Comparison of ENCODE assay signal across 2 cellular contexts in the genomic region with DNA sequence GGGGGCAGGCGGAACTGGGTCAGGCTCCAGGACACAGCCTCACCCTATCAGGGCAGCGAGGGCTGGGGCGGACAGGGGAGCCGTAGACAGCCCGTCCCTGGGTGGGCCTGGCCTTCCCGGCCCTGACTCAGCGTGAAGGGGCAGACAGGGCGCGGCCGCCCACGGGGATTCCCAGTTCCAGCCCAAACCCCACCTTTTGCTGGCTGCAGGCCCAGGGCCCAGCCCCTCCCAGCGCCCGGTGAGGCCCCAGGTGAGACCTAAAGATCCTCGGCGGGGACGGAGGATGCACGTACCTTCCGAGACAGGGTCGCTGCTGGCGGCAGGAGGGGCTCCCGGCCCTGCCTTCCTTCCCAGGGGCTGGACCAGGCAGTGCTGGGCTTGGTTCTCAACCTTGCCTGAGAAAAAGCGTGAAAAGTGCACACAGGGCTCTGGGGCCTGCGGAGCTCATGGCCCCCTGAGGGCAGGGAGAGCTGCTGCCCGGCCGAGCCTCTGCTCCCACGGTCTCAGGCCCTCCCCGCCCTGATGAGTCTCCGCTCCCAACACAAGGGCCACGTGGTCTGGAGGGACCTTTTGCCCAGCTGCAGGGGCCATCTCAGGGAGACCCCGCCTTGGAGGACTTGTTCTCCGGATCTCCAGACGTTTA.
TF ChIP-seq lines count a peak whose summit lies in the region.

No MANE protein-coding gene starts in this region.

TF ChIP-seq in IMR-90, 13 proteins besides CTCF, POLR2A, EP300 and RAD21:
- TF ChIP-seq, protein P1, sequence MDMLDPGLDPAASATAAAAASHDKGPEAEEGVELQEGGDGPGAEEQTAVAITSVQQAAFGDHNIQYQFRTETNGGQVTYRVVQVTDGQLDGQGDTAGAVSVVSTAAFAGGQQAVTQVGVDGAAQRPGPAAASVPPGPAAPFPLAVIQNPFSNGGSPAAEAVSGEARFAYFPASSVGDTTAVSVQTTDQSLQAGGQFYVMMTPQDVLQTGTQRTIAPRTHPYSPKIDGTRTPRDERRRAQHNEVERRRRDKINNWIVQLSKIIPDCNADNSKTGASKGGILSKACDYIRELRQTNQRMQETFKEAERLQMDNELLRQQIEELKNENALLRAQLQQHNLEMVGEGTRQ (IDR thresholded peaks at IDR 0.05; ENCODE audit: low read depth, low read length): no peak
- TF ChIP-seq BHLHE40 (IDR thresholded peaks at IDR 0.05; ENCODE audit: low read depth, low read length): no peak
- no peak for TF ChIP-seq MAZ (IDR thresholded peaks at IDR 0.05; ENCODE audit: borderline replicate concordance, low read depth, low read length)
- TF ChIP-seq FOS (IDR thresholded peaks at IDR 0.05; ENCODE audit: low read depth, low read length): no peak
- no peak for TF ChIP-seq RCOR1 (IDR thresholded peaks at IDR 0.05; ENCODE audit: insufficient replicate concordance, low read length)
- no peak for TF ChIP-seq MAFK (IDR thresholded peaks at IDR 0.05; ENCODE audit: low read depth, low read length)

TF ChIP-seq in WTC11, 78 proteins besides CTCF, POLR2A, EP300 and RAD21:
- TF ChIP-seq, protein P2, sequence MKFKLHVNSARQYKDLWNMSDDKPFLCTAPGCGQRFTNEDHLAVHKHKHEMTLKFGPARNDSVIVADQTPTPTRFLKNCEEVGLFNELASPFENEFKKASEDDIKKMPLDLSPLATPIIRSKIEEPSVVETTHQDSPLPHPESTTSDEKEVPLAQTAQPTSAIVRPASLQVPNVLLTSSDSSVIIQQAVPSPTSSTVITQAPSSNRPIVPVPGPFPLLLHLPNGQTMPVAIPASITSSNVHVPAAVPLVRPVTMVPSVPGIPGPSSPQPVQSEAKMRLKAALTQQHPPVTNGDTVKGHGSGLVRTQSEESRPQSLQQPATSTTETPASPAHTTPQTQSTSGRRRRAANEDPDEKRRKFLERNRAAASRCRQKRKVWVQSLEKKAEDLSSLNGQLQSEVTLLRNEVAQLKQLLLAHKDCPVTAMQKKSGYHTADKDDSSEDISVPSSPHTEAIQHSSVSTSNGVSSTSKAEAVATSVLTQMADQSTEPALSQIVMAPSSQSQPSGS (CRISPR knock-in tag; IDR thresholded peaks at IDR 0.05; ENCODE audit: borderline replicate concordance, low read depth): no peak
- TF ChIP-seq ZBTB21 (CRISPR knock-in tag; IDR thresholded peaks at IDR 0.05; ENCODE audit: borderline replicate concordance): no peak
- TF ChIP-seq, protein P3, sequence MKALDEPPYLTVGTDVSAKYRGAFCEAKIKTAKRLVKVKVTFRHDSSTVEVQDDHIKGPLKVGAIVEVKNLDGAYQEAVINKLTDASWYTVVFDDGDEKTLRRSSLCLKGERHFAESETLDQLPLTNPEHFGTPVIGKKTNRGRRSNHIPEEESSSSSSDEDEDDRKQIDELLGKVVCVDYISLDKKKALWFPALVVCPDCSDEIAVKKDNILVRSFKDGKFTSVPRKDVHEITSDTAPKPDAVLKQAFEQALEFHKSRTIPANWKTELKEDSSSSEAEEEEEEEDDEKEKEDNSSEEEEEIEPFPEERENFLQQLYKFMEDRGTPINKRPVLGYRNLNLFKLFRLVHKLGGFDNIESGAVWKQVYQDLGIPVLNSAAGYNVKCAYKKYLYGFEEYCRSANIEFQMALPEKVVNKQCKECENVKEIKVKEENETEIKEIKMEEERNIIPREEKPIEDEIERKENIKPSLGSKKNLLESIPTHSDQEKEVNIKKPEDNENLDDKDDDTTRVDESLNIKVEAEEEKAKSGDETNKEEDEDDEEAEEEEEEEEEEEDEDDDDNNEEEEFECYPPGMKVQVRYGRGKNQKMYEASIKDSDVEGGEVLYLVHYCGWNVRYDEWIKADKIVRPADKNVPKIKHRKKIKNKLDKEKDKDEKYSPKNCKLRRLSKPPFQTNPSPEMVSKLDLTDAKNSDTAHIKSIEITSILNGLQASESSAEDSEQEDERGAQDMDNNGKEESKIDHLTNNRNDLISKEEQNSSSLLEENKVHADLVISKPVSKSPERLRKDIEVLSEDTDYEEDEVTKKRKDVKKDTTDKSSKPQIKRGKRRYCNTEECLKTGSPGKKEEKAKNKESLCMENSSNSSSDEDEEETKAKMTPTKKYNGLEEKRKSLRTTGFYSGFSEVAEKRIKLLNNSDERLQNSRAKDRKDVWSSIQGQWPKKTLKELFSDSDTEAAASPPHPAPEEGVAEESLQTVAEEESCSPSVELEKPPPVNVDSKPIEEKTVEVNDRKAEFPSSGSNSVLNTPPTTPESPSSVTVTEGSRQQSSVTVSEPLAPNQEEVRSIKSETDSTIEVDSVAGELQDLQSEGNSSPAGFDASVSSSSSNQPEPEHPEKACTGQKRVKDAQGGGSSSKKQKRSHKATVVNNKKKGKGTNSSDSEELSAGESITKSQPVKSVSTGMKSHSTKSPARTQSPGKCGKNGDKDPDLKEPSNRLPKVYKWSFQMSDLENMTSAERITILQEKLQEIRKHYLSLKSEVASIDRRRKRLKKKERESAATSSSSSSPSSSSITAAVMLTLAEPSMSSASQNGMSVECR (CRISPR knock-in tag; IDR thresholded peaks at IDR 0.05; ENCODE audit: borderline replicate concordance): no peak
- no peak for TF ChIP-seq NR1H2 (CRISPR knock-in tag; IDR thresholded peaks at IDR 0.05)
- TF ChIP-seq ATF1 (CRISPR knock-in tag; IDR thresholded peaks at IDR 0.05): no peak
- no peak for TF ChIP-seq ZNF138 (CRISPR knock-in tag; conservative IDR thresholded peaks at IDR 0.05)
- TF ChIP-seq NFYB (CRISPR knock-in tag; conservative IDR thresholded peaks at IDR 0.05; ENCODE audit: low read depth): no peak
